2 cellular contexts compared by ENCODE assay signal in the genomic region with DNA sequence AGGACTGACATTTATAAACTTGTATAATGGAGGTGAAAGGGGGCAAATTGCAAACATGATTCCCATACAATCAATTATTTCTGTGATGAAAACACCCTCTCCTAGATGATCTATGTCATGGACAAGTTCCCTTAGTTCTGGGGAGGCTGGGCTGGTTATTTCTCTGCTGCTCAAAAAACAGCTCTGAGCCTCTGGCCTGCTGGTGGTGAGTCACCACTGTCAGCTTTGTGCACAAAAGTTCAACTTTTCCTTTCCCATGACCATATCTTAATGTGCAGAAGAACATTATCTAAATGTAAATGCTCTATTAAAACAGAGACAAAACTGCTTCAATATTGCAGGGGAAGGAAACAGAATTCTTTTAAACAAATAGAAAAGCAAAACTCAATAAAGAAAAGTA.
TF ChIP-seq lines count a peak whose summit lies in the region.

No MANE protein-coding gene starts in this region.

TF ChIP-seq in liver, 16 proteins besides CTCF, POLR2A, EP300 and RAD21:
- TF ChIP-seq HNF4A (conservative IDR thresholded peaks at IDR 0.05), result no peak
- TF ChIP-seq JUND (IDR thresholded peaks at IDR 0.05), result peak; percentile 34 to 49

TF ChIP-seq in HepG2, 621 proteins besides CTCF, POLR2A, EP300 and RAD21:
- TF ChIP-seq ZNF678 (CRISPR knock-in tag; IDR thresholded peaks at IDR 0.05), result no peak
- TF ChIP-seq, protein P1, sequence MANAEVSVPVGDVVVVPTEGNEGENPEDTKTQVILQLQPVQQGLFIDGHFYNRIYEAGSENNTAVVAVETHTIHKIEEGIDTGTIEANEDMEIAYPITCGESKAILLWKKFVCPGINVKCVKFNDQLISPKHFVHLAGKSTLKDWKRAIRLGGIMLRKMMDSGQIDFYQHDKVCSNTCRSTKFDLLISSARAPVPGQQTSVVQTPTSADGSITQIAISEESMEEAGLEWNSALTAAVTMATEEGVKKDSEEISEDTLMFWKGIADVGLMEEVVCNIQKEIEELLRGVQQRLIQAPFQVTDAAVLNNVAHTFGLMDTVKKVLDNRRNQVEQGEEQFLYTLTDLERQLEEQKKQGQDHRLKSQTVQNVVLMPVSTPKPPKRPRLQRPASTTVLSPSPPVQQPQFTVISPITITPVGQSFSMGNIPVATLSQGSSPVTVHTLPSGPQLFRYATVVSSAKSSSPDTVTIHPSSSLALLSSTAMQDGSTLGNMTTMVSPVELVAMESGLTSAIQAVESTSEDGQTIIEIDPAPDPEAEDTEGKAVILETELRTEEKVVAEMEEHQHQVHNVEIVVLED (CRISPR knock-in tag; IDR thresholded peaks at IDR 0.05; ENCODE audit: borderline replicate concordance), result no peak
- no peak for TF ChIP-seq ZNF468 (CRISPR knock-in tag; IDR thresholded peaks at IDR 0.05)
- no peak for TF ChIP-seq TOPORS (CRISPR knock-in tag; IDR thresholded peaks at IDR 0.05)
- TF ChIP-seq ZFY (CRISPR knock-in tag; IDR thresholded peaks at IDR 0.05), result no peak
- no peak for TF ChIP-seq AHR (CRISPR knock-in tag; IDR thresholded peaks at IDR 0.05)
- TF ChIP-seq ZNF101 (CRISPR knock-in tag; IDR thresholded peaks at IDR 0.05; ENCODE audit: borderline replicate concordance, low read depth), result no peak
- no peak for TF ChIP-seq ZNF460 (CRISPR knock-in tag; IDR thresholded peaks at IDR 0.05; ENCODE audit: borderline replicate concordance)
- no peak for TF ChIP-seq ZFP1 (CRISPR knock-in tag; IDR thresholded peaks at IDR 0.05)
